1 cellular context compared by ENCODE assay signal in the genomic region with DNA sequence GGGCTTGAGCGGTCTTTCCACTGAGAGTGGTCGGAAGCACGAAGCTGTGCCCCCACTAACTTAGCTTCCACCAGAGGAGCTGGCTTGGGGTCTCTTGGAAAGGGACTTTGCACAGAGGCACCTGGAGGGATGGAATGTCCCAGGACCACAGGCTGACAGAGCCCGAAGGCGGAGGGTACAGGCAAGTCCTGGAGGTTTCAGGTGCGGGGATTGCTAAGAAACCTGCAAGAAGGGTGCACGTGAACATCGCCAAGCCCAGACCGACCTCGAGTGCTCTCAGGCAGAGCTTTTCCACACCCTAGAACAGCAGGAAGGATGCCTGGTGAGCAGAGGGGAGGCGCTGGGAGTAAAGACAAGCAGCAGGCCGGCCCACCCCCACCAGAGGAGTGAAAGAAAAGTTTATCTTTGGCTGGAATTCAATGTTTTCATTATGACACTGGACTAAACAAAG.
A peak's percentile ranks its signal among the peaks of the same experiment; 100 is the strongest.
TF ChIP-seq lines count a peak whose summit lies in the region.

No MANE protein-coding gene starts in this region.

TF ChIP-seq in endothelial cell of umbilical vein, 7 proteins besides CTCF, POLR2A, EP300 and RAD21:
- TF ChIP-seq GATA2 (IDR thresholded peaks at IDR 0.05; ENCODE audit: insufficient read depth, insufficient read length, low read depth, low read length) (peak; percentile 18), POLR2AphosphoS5 (IDR thresholded peaks at IDR 0.05; ENCODE audit: insufficient read depth, low read depth, low read length) (no peak), MYC (IDR thresholded peaks at IDR 0.05; ENCODE audit: low read depth, low read length) (no peak), EZH2 (IDR thresholded peaks at IDR 0.05; ENCODE audit: borderline replicate concordance, low read depth, low read length, severe bottlenecking) (no peak), FOS (IDR thresholded peaks at IDR 0.05; ENCODE audit: borderline replicate concordance, insufficient read depth, low read length) (peak; percentile 35)
- TF ChIP-seq, protein P1, sequence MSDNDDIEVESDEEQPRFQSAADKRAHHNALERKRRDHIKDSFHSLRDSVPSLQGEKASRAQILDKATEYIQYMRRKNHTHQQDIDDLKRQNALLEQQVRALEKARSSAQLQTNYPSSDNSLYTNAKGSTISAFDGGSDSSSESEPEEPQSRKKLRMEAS (IDR thresholded peaks at IDR 0.05; ENCODE audit: insufficient read depth, insufficient read length) = no peak
